Comparison of ENCODE assay signal across 1 cellular context in the genomic region with DNA sequence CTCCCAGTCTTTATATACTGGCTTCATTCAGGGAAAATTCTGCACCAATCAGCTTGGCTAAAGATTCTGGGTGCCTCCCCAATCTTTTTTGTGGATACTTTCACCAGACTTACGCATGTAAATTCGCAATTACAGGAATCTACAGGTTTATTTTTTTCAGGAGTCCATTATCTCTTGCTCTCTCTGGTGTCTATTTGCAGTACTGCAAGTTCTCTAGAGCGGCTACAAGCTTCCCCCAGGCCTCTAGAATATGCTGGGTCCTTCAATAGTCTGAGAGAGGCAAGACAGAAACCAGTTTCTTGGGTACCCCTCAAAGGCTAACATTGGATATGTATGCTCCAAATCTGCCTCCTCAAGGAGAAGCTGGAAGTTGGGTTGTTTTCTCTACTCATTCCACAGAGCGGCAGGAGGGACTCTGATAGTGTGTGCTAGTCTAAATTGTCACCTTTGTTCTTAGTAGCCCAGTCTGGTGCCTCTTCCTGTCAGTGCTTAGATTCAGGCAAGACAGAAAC.
TF ChIP-seq lines count a peak whose summit lies in the region.

No MANE protein-coding gene starts in this region.

TF ChIP-seq in K562, 482 proteins besides CTCF, POLR2A, EP300 and RAD21 (continued from another document):
- TF ChIP-seq, protein P1, sequence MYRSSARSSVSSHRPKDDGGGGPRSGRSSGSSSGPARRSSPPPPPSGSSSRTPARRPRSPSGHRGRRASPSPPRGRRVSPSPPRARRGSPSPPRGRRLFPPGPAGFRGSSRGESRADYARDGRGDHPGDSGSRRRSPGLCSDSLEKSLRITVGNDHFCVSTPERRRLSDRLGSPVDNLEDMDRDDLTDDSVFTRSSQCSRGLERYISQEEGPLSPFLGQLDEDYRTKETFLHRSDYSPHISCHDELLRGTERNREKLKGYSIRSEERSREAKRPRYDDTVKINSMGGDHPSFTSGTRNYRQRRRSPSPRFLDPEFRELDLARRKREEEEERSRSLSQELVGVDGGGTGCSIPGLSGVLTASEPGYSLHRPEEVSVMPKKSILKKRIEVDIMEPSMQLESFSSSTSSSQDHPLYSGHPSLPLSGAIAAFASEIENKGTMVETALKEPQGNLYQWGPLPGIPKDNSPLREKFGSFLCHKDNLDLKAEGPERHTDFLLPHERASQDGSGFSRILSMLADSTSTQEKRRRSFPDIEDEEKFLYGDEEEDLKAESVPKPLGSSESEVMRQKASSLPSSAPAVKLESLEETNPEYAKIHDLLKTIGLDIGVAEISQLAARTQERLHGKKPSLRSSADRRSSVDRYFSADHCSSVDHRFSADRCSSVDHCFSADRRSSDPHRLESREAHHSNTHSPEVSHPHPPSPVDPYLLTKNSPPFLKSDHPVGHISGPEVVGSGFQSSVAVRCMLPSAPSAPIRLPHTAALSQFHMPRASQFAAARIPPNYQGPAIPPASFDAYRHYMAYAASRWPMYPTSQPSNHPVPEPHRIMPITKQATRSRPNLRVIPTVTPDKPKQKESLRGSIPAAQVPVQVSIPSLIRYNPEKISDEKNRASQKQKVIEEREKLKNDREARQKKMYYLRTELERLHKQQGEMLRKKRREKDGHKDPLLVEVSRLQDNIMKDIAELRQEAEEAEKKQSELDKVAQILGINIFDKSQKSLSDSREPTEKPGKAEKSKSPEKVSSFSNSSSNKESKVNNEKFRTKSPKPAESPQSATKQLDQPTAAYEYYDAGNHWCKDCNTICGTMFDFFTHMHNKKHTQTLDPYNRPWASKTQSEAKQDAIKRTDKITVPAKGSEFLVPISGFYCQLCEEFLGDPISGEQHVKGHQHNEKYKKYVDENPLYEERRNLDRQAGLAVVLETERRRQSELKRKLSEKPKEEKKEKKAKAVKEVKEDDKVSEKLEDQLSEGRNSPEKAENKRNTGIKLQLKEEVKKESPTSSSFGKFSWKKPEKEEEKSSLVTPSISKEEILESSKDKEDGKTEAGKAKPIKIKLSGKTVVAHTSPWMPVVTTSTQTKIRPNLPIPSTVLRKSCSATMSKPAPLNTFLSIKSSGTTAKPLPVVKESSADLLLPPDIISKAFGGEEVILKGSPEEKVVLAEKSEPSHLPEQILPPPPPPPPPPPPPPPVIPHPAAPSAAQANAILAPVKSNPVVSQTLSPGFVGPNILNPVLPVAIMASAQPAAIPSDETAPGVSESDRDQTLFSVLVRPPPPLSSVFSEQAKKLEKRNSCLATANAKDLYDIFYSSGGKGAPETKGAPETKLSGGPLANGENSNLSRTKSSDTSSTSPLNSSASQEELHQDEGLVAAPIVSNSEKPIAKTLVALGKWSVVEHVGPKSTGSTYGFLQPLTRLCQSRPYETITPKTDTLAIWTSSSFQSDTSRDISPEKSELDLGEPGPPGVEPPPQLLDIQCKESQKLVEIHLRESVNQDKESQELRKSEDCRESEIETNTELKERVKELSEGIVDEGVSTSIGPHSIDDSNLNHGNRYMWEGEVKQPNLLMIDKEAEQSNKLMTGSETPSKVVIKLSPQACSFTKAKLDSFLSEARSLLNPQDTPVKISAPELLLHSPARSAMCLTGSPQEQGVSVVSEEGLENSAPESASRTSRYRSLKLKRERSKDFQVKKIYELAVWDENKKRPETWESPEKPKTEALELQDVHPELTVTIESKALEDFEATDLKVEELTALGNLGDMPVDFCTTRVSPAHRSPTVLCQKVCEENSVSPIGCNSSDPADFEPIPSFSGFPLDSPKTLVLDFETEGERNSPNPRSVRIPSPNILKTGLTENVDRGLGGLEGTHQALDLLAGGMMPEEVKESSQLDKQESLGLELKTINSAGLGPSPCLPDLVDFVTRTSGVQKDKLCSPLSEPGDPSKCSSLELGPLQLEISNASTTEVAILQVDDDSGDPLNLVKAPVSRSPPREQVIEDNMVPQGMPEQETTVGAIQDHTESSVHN (IDR thresholded peaks at IDR 0.05; ENCODE audit: borderline replicate concordance in 1 of 2, low read depth in 1 of 2) = no peak
- TF ChIP-seq PCBP1 (IDR thresholded peaks at IDR 0.05; ENCODE audit: low read depth, low read length, poor library complexity, severe bottlenecking) (no peak), ZNF384 (IDR thresholded peaks at IDR 0.05; ENCODE audit: low read depth, low read length) (0 out of 2 replicates have a peak, but pooled peaks have one; percentile 32), SAFB (IDR thresholded peaks at IDR 0.05; ENCODE audit: borderline replicate concordance, low read depth, low read length) (no peak), ZNF583 (CRISPR knock-in tag; IDR thresholded peaks at IDR 0.05) (no peak), NR2C2 (CRISPR knock-in tag; IDR thresholded peaks at IDR 0.05) (no peak), NR2C2 (tag; IDR thresholded peaks at IDR 0.05) (no peak), JUN (IDR thresholded peaks at IDR 0.05; ENCODE audit: borderline replicate concordance, low read depth, low read length) (no peak), JUN (CRISPR knock-in tag; IDR thresholded peaks at IDR 0.05; ENCODE audit: borderline replicate concordance) (no peak), CEBPB (tag; IDR thresholded peaks at IDR 0.05) (no peak), ERF (CRISPR knock-in tag; IDR thresholded peaks at IDR 0.05) (no peak), ARHGAP35 (IDR thresholded peaks at IDR 0.05; ENCODE audit: partially characterized antibody) (no peak), SMC3 (conservative IDR thresholded peaks at IDR 0.05; ENCODE audit: insufficient read depth, low read depth, low read length) (peak; percentile 50; the same call in 1 of the 2 replicates), SRF (CRISPR knock-in tag; IDR thresholded peaks at IDR 0.05) (no peak)
